Comparison of ENCODE assay signal across 10 cellular contexts in genomic region chr17:1560582-1561170, GRCh38. TPM values are rescaled to one million over a fixed set of nuclear protein-coding genes. Genes with fewer than 3 reads are reported as not detected.
DNase-seq lines count a peak whose midpoint lies in the region; ATAC-seq and TF ChIP-seq lines count a peak whose summit lies in the region.
"Had no signal": no experiment of that assay in that cellular context is flagged by ENCODE, and none has a peak within 500 bp of the region (broad histone marks: within the 10 kb centered on the region; RNA-seq: fewer than 3 reads in every experiment).

No MANE protein-coding gene starts in this region.

- H3K9me3 Mint-ChIP-seq in CD4-positive, CD25-positive, alpha-beta regulatory T cell = no peaks in the 10 kb centered on the region

- no peak for TF ChIP-seq CTCF in MM.1S (IDR thresholded peaks at IDR 0.05; ENCODE audit: low read length)
- no peak for TF ChIP-seq CTCF in dorsolateral prefrontal cortex (IDR thresholded peaks at IDR 0.05 in 54 of 56, conservative IDR thresholded peaks at IDR 0.05 in 2 of 56; ENCODE audit: low read depth in 1 of 56, partially characterized antibody in 56 of 56)
- TF ChIP-seq CTCF in neural cell (IDR thresholded peaks at IDR 0.05; ENCODE audit: poor library complexity, severe bottlenecking) = no peak
- no peak for TF ChIP-seq CTCF in ovary (IDR thresholded peaks at IDR 0.05)

- peaks cover 5% of the 10 kb centered on the region for H3K36me3 ChIP-seq in CD4-positive, CD25-positive, alpha-beta regulatory T cell (ENCODE audit: control insufficient read depth, insufficient read depth, low read length)
- H3K36me3 ChIP-seq in MM.1S (replicated peaks; ENCODE audit: insufficient read depth, low read length) (no peaks in the 10 kb centered on the region), neural cell (ENCODE audit: insufficient read depth, low read length) (no peaks in the 10 kb centered on the region), ovary (no peaks in the 10 kb centered on the region)

- H3K27ac Mint-ChIP-seq in CD4-positive, CD25-positive, alpha-beta regulatory T cell = peak overlapping the region in 1 of 3 donors; percentile 82

- intact Hi-C loops in dorsolateral prefrontal cortex (cut with DNase I) = loop anchor here (5.0 to 10.0 kb wide), 6 partner anchors 43 to 484 kb away; partner anchors contain the start of genes INPP5K (in 2 of the 2), CRK (in 1 of the 2), OVCA2 (in 1 of the 2) and SLC43A2 (in 1 of the 2)
- intact Hi-C loops in ovary (cut with DNase I) = no loop called here

- no peak for ATAC-seq in CD4-positive, CD25-positive, alpha-beta regulatory T cell (ENCODE audit: low read depth in 2 of 2)

- H3K4me1 ChIP-seq in CD4-positive, CD25-positive, alpha-beta regulatory T cell (ENCODE audit: control insufficient read depth, insufficient read depth, low read length, poor library complexity, severe bottlenecking) = peaks cover 11% of the 10 kb centered on the region
- H3K4me1 ChIP-seq in MM.1S (ENCODE audit: low read length) (peaks cover 6% of the 10 kb centered on the region), ovary (ENCODE audit: insufficient read depth) (peaks cover 9% of the 10 kb centered on the region)

- no peak overlapping the region for H2AFZ ChIP-seq in MM.1S (ENCODE audit: low read length)
- no peak overlapping the region for H2AFZ ChIP-seq in neural cell (ENCODE audit: low read depth, low read length)

- no peak for TF ChIP-seq RAD21 in neural cell (conservative IDR thresholded peaks at IDR 0.05)

- H3K9me3 ChIP-seq in CD4-positive, CD25-positive, alpha-beta regulatory T cell (ENCODE audit: control insufficient read depth in 2 of 2, low read length in 2 of 2) = no peaks in the 10 kb centered on the region
- H3K9me3 ChIP-seq in MM.1S (replicated peaks; ENCODE audit: insufficient read depth, low read length) (no peaks in the 10 kb centered on the region), neural cell (ENCODE audit: low read length) (no peaks in the 10 kb centered on the region), ovary (no peaks in the 10 kb centered on the region)

- H4K20me1 ChIP-seq in MM.1S (ENCODE audit: insufficient read depth, low read length) (no peaks in the 10 kb centered on the region), neural cell (ENCODE audit: insufficient read depth) (peaks cover 8% of the 10 kb centered on the region)

- TF ChIP-seq EP300 in neural cell (conservative IDR thresholded peaks at IDR 0.05; ENCODE audit: poor library complexity, severe bottlenecking) (no peak), ovary (IDR thresholded peaks at IDR 0.05) (no peak)

- peaks cover 50% of the 10 kb centered on the region for H3K79me2 ChIP-seq in MM.1S (ENCODE audit: low read length)
- peaks cover 29% of the 10 kb centered on the region for H3K79me2 ChIP-seq in neural cell (replicated peaks; ENCODE audit: insufficient read depth, low read length)

- no peak overlapping the region for H3K27ac ChIP-seq in CD4-positive, CD25-positive, alpha-beta regulatory T cell (ENCODE audit: insufficient read depth, low read length, poor library complexity, severe bottlenecking)
- no peak overlapping the region for H3K27ac ChIP-seq in MM.1S (ENCODE audit: low read length)
- H3K27ac ChIP-seq in dorsolateral prefrontal cortex = peak overlapping the region in 17 of 59 donors; percentile 0 to 83 (median 42)
- H3K27ac ChIP-seq in neural cell (ENCODE audit: low read length) = no peak overlapping the region
- no peak overlapping the region for H3K27ac ChIP-seq in ovary

- peak overlapping the region; percentile 85 to 94 (median 90) for H3K4me3 Mint-ChIP-seq in CD4-positive, CD25-positive, alpha-beta regulatory T cell

- H3K27me3 ChIP-seq in CD4-positive, CD25-positive, alpha-beta regulatory T cell (ENCODE audit: control insufficient read depth, insufficient read depth, low read length) = no peaks in the 10 kb centered on the region
- H3K27me3 ChIP-seq in MM.1S (replicated peaks; ENCODE audit: insufficient read depth, low read length) (no peaks in the 10 kb centered on the region; the same call in 1 of the 2 replicates), dorsolateral prefrontal cortex (no peaks in the 10 kb centered on the region), neural cell (ENCODE audit: insufficient read depth, low read depth, low read length) (no peaks in the 10 kb centered on the region), ovary (no peaks in the 10 kb centered on the region)

- peaks cover 7 to 51% (median 20%) of the 10 kb centered on the region in 4 donors for H3K4me1 Mint-ChIP-seq in CD4-positive, CD25-positive, alpha-beta regulatory T cell

- 77 to 89% (median 87%) methylated on average over 7 of the region's 7 CpGs for WGBS in ovary, 3 donors

- H3K36me3 Mint-ChIP-seq in CD4-positive, CD25-positive, alpha-beta regulatory T cell = peaks cover 15% of the 10 kb centered on the region

- H3K4me2 ChIP-seq in MM.1S (ENCODE audit: low read depth, low read length) (peak overlapping the region; percentile 87; the same call in 1 of the 2 replicates), neural cell (ENCODE audit: low read length) (no peak overlapping the region)

- H3K9ac ChIP-seq in MM.1S (ENCODE audit: low read length) (no peak overlapping the region), neural cell (ENCODE audit: low read length) (peak overlapping the region; percentile 82)

- TF ChIP-seq POLR2A in ovary (IDR thresholded peaks at IDR 0.05) = no peak

- no peak for DNase-seq in CD4-positive, CD25-positive, alpha-beta regulatory T cell
- no peak for DNase-seq in MM.1S
- no peak for DNase-seq in dorsolateral prefrontal cortex
- no peak for DNase-seq in iPS-NIHi7 (ENCODE audit: extremely low spot score)
- DNase-seq in DMS114 treated with DMSO at 0.1 percent for 48 hours (lab: John Stamatoyannopoulos, UW; ENCODE audit: unreplicated experiment) = no peak
- no peak for DNase-seq in OCI-M2 (lab: John Stamatoyannopoulos, UW; ENCODE audit: unreplicated experiment)
- no peak for DNase-seq in ovary
- DNase-seq: Kasumi-1; stimulated activated CD4-positive, alpha-beta T cell treated with anti-CD3 and anti-CD28 coated beads, Interleukin-4, amount 100 ng/mL, for 24 hours had no signal

- no peaks in the 10 kb centered on the region for H3K9me2 ChIP-seq in MM.1S (replicated peaks; ENCODE audit: insufficient read depth, low read length)
- no peaks in the 10 kb centered on the region for H3K9me2 ChIP-seq in neural cell (ENCODE audit: insufficient read depth, low read length)

- H3K4me3 ChIP-seq in CD4-positive, CD25-positive, alpha-beta regulatory T cell (ENCODE audit: low read depth, low read length) = no peak overlapping the region
- H3K4me3 ChIP-seq in MM.1S (ENCODE audit: low read length) = no peak overlapping the region
- H3K4me3 ChIP-seq in dorsolateral prefrontal cortex = peak overlapping the region in 49 of 59 donors; percentile 20 to 94 (median 76)
- H3K4me3 ChIP-seq in neural cell (ENCODE audit: low read length) = peak overlapping the region; percentile 81
- H3K4me3 ChIP-seq in ovary = no peak overlapping the region

- H3K27me3 Mint-ChIP-seq in CD4-positive, CD25-positive, alpha-beta regulatory T cell = no peaks in the 10 kb centered on the region

- 0 out of 2 replicates have a peak, but pooled peaks cover 4% of the 10 kb centered on the region for H3F3A ChIP-seq in MM.1S (ENCODE audit: insufficient read depth, low read length)
- H3F3A ChIP-seq in neural cell (ENCODE audit: insufficient read depth, low read length, poor library complexity, severe bottlenecking) = no peaks in the 10 kb centered on the region

TF ChIP-seq in neural cell, 6 proteins besides CTCF, POLR2A, EP300 and RAD21:
- TF ChIP-seq POLR2AphosphoS5 (IDR thresholded peaks at IDR 0.05) = no peak
- TF ChIP-seq EZH2 (IDR thresholded peaks at IDR 0.05; ENCODE audit: borderline replicate concordance, insufficient read depth, low read length, poor library complexity, severe bottlenecking) = no peak
- no peak for TF ChIP-seq TAF1 (IDR thresholded peaks at IDR 0.05; ENCODE audit: low read depth)
- no peak for TF ChIP-seq REST (IDR thresholded peaks at IDR 0.05; ENCODE audit: borderline replicate concordance)
- no peak for TF ChIP-seq SMC3 (conservative IDR thresholded peaks at IDR 0.05; ENCODE audit: poor library complexity)
- TF ChIP-seq MXI1 (conservative IDR thresholded peaks at IDR 0.05; ENCODE audit: poor library complexity, severe bottlenecking) = no peak

RNA-seq across cellular contexts. Expression of gene PITPNA, which starts 1.9 kb away (rescaled TPM):
- total RNA-seq in CD4-positive, CD25-positive, alpha-beta regulatory T cell = 40.5 TPM
- 10 to 100 TPM; 21.2 to 35.2 (median 26.8) TPM for polyA plus RNA-seq in CD4-positive, CD25-positive, alpha-beta regulatory T cell
- total RNA-seq in dorsolateral prefrontal cortex = 100 to 1,000 TPM in 97 of 120 experiments, 10 to 100 TPM in 23; 69.4 to 185 (median 126) TPM
- 29.0 and 32.7 TPM in 2 replicates for polyA plus RNA-seq in neural cell
- polyA minus RNA-seq in neural cell = 22.7 and 24.1 TPM in 2 replicates
- 10 to 100 TPM; 16.8 to 64.0 (median 52.6) TPM for total RNA-seq in ovary
- 100 to 1,000 TPM in 1 of 2 donors, 10 to 100 TPM in 1; 24.8 to 122 TPM for polyA plus RNA-seq in ovary

RNA-seq across cellular contexts. Expression of gene INPP5K, which starts 44.3 kb away (rescaled TPM):
- 193 TPM for total RNA-seq in CD4-positive, CD25-positive, alpha-beta regulatory T cell
- polyA plus RNA-seq in CD4-positive, CD25-positive, alpha-beta regulatory T cell = 100 to 1,000 TPM; 115 to 130 (median 121) TPM
- total RNA-seq in dorsolateral prefrontal cortex = 10 to 100 TPM; 28.5 to 70.6 (median 43.8) TPM
- polyA plus RNA-seq in neural cell = 35.8 and 37.6 TPM in 2 replicates
- polyA minus RNA-seq in neural cell = 53.6 and 56.6 TPM in 2 replicates
- 10 to 100 TPM; 23.0 to 39.1 (median 28.3) TPM for total RNA-seq in ovary
- polyA plus RNA-seq in ovary = 10 to 100 TPM; 27.7 to 33.8 TPM

Comparison
In these comparisons a context has a peak if more than half of its experiments do, and no peak if none do; other contexts are left out.
1. H3K4me3 ChIP-seq: peak in dorsolateral prefrontal cortex (49 of 59) and neural cell (single experiment); none in CD4-positive, CD25-positive, alpha-beta regulatory T cell (single experiment), MM.1S (single experiment) and ovary (single experiment).
2. intact Hi-C loops: an anchor here in dorsolateral prefrontal cortex (5.0 to 10.0 kb wide); none called in ovary.